In the genomic region with DNA sequence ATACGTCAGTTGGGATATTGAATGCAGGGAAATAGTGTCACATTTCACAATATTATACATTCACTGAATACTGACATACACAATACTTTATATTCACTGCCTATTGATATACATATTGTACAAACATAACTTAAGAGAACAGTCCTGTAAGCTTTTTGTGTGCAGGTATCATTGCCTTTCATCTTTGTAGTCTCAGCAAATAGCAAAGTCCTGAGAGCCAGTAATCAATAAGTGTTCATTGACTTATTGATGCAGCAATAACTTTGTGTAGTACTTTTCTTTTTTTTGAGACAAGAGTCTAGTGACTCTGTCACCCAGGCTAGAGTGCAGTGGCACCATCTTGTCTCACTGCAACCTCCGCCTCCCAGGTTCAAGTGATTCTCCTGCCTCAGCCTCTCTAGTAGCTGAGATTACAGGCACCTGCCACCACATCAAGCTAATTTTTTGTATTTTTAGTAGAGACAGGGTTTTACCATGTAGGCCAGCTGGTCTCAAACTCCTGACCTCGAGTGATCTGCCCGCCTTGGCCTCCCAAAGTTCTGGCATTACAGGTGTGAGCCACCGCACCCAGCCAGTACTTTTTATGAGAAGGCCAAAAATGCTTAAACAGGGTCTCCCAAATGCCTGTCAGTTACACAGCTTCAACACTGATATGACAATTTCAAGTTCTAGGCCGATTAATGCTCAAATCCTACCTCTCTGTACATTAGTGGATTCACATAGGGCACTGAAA, we compare ENCODE assay signal across 1 cellular context.
A peak's percentile ranks its signal among the peaks of the same experiment; 100 is the strongest.
TF ChIP-seq lines count a peak whose summit lies in the region.

No MANE protein-coding gene starts in this region.

TF ChIP-seq in HepG2, 621 proteins besides CTCF, POLR2A, EP300 and RAD21 (continued from another document and continues in another):
- TF ChIP-seq CBX5 (CRISPR knock-in tag; IDR thresholded peaks at IDR 0.05; ENCODE audit: borderline replicate concordance) (no peak), MAFF (IDR thresholded peaks at IDR 0.05; ENCODE audit: low read depth, low read length) (peak; percentile 64), ZEB1 (IDR thresholded peaks at IDR 0.05; ENCODE audit: insufficient replicate concordance, low read depth) (peak; percentile 68), HOXA3 (CRISPR knock-in tag; IDR thresholded peaks at IDR 0.05) (peak; percentile 48; the same call in 1 of the 2 replicates), RFX1 (IDR thresholded peaks at IDR 0.05) (no peak), THAP11 (CRISPR knock-in tag; IDR thresholded peaks at IDR 0.05) (peak; percentile 44; the same call in 1 of the 2 replicates), SPEN (CRISPR knock-in tag; IDR thresholded peaks at IDR 0.05; ENCODE audit: low read depth) (no peak), HNF4G (IDR thresholded peaks at IDR 0.05; ENCODE audit: borderline replicate concordance, low read depth, low read length) (peak; percentile 87), HNF4G (CRISPR knock-in tag; IDR thresholded peaks at IDR 0.05; ENCODE audit: borderline replicate concordance, low read depth) (no peak), NCOA2 (CRISPR knock-in tag; IDR thresholded peaks at IDR 0.05) (peak; percentile 67), ZMYM2 (CRISPR knock-in tag; IDR thresholded peaks at IDR 0.05) (peak; percentile 27; the same call in 1 of the 2 replicates), REPIN1 (CRISPR knock-in tag; IDR thresholded peaks at IDR 0.05; ENCODE audit: borderline replicate concordance, low read depth) (peak; percentile 56; the same call in 1 of the 2 replicates), ZNF703 (CRISPR knock-in tag; IDR thresholded peaks at IDR 0.05; ENCODE audit: borderline replicate concordance) (peak; percentile 71; the same call in 1 of the 2 replicates), FOXA3 (CRISPR knock-in tag; IDR thresholded peaks at IDR 0.05) (peak; percentile 83), AHDC1 (CRISPR knock-in tag; IDR thresholded peaks at IDR 0.05; ENCODE audit: borderline replicate concordance) (peak; percentile 78), TBL1XR1 (IDR thresholded peaks at IDR 0.05; ENCODE audit: borderline replicate concordance, low read length, partially characterized antibody) (peak; percentile 11), NONO (IDR thresholded peaks at IDR 0.05) (no peak), NONO (CRISPR knock-in tag; conservative IDR thresholded peaks at IDR 0.05) (0 out of 2 replicates have a peak, but pooled peaks have one; percentile 47), ZNF556 (CRISPR knock-in tag; IDR thresholded peaks at IDR 0.05; ENCODE audit: borderline replicate concordance) (peak; percentile 49; the same call in 1 of the 2 replicates), CREM (IDR thresholded peaks at IDR 0.05) (peak; percentile 80; the same call in 1 of the 2 replicates), CREM (CRISPR knock-in tag; IDR thresholded peaks at IDR 0.05) (no peak), ADNP (CRISPR knock-in tag; IDR thresholded peaks at IDR 0.05) (no peak), TCF7 (IDR thresholded peaks at IDR 0.05; ENCODE audit: low read depth) (peak; percentile 93), TRIM24 (CRISPR knock-in tag; IDR thresholded peaks at IDR 0.05) (0 out of 2 replicates have a peak, but pooled peaks have one; percentile 11), KAT2B (IDR thresholded peaks at IDR 0.05; ENCODE audit: borderline replicate concordance, low read depth, low read length) (peak; percentile 99), RAD51 (IDR thresholded peaks at IDR 0.05; ENCODE audit: borderline replicate concordance) (no peak)
- TF ChIP-seq, protein P1, sequence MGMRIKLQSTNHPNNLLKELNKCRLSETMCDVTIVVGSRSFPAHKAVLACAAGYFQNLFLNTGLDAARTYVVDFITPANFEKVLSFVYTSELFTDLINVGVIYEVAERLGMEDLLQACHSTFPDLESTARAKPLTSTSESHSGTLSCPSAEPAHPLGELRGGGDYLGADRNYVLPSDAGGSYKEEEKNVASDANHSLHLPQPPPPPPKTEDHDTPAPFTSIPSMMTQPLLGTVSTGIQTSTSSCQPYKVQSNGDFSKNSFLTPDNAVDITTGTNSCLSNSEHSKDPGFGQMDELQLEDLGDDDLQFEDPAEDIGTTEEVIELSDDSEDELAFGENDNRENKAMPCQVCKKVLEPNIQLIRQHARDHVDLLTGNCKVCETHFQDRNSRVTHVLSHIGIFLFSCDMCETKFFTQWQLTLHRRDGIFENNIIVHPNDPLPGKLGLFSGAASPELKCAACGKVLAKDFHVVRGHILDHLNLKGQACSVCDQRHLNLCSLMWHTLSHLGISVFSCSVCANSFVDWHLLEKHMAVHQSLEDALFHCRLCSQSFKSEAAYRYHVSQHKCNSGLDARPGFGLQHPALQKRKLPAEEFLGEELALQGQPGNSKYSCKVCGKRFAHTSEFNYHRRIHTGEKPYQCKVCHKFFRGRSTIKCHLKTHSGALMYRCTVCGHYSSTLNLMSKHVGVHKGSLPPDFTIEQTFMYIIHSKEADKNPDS (CRISPR knock-in tag; IDR thresholded peaks at IDR 0.05), result peak; percentile 44; the same call in 1 of the 2 replicates
- TF ChIP-seq, protein P2, sequence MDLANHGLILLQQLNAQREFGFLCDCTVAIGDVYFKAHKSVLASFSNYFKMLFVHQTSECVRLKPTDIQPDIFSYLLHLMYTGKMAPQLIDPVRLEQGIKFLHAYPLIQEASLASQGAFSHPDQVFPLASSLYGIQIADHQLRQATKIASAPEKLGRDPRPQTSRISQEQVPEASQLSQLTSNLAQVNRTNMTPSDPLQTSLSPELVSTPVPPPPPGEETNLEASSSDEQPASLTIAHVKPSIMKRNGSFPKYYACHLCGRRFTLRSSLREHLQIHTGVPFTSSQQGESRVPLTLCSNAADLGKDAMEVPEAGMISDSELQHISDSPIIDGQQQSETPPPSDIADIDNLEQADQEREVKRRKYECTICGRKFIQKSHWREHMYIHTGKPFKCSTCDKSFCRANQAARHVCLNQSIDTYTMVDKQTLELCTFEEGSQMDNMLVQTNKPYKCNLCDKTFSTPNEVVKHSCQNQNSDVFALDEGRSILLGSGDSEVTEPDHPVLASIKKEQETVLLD (CRISPR knock-in tag; IDR thresholded peaks at IDR 0.05; ENCODE audit: low read depth), result 0 out of 2 replicates have a peak, but pooled peaks have one; percentile 39
- TF ChIP-seq, protein P3, sequence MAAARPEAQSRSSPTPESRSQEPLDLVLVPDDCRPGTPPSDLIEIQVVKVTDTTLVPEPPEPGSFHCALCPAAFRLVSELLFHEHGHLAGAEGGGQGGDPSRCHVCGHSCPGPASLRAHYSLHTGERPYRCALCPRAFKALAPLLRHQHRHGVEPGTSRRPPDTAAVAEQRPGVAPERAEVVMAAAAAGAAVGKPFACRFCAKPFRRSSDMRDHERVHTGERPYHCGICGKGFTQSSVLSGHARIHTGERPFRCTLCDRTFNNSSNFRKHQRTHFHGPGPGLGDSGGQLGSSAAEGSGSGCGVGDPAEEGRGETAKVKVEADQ (CRISPR knock-in tag; IDR thresholded peaks at IDR 0.05; ENCODE audit: borderline replicate concordance), result 0 out of 2 replicates have a peak, but pooled peaks have one; percentile 26
- TF ChIP-seq, protein P4, sequence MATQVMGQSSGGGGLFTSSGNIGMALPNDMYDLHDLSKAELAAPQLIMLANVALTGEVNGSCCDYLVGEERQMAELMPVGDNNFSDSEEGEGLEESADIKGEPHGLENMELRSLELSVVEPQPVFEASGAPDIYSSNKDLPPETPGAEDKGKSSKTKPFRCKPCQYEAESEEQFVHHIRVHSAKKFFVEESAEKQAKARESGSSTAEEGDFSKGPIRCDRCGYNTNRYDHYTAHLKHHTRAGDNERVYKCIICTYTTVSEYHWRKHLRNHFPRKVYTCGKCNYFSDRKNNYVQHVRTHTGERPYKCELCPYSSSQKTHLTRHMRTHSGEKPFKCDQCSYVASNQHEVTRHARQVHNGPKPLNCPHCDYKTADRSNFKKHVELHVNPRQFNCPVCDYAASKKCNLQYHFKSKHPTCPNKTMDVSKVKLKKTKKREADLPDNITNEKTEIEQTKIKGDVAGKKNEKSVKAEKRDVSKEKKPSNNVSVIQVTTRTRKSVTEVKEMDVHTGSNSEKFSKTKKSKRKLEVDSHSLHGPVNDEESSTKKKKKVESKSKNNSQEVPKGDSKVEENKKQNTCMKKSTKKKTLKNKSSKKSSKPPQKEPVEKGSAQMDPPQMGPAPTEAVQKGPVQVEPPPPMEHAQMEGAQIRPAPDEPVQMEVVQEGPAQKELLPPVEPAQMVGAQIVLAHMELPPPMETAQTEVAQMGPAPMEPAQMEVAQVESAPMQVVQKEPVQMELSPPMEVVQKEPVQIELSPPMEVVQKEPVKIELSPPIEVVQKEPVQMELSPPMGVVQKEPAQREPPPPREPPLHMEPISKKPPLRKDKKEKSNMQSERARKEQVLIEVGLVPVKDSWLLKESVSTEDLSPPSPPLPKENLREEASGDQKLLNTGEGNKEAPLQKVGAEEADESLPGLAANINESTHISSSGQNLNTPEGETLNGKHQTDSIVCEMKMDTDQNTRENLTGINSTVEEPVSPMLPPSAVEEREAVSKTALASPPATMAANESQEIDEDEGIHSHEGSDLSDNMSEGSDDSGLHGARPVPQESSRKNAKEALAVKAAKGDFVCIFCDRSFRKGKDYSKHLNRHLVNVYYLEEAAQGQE (IDR thresholded peaks at IDR 0.05; ENCODE audit: borderline replicate concordance in 1 of 2, low read depth in 1 of 2, low read length in 2 of 2), result no peak
- TF ChIP-seq, protein P5, sequence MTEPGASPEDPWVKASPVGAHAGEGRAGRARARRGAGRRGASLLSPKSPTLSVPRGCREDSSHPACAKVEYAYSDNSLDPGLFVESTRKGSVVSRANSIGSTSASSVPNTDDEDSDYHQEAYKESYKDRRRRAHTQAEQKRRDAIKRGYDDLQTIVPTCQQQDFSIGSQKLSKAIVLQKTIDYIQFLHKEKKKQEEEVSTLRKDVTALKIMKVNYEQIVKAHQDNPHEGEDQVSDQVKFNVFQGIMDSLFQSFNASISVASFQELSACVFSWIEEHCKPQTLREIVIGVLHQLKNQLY (CRISPR knock-in tag; IDR thresholded peaks at IDR 0.05), result 0 out of 2 replicates have a peak, but pooled peaks have one; percentile 53
- TF ChIP-seq, protein P6, sequence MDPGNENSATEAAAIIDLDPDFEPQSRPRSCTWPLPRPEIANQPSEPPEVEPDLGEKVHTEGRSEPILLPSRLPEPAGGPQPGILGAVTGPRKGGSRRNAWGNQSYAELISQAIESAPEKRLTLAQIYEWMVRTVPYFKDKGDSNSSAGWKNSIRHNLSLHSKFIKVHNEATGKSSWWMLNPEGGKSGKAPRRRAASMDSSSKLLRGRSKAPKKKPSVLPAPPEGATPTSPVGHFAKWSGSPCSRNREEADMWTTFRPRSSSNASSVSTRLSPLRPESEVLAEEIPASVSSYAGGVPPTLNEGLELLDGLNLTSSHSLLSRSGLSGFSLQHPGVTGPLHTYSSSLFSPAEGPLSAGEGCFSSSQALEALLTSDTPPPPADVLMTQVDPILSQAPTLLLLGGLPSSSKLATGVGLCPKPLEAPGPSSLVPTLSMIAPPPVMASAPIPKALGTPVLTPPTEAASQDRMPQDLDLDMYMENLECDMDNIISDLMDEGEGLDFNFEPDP (CRISPR knock-in tag; conservative IDR thresholded peaks at IDR 0.05), result 0 out of 2 replicates have a peak, but pooled peaks have one; percentile 54
- TF ChIP-seq, protein P7, sequence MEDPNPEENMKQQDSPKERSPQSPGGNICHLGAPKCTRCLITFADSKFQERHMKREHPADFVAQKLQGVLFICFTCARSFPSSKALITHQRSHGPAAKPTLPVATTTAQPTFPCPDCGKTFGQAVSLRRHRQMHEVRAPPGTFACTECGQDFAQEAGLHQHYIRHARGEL (CRISPR knock-in tag; IDR thresholded peaks at IDR 0.05), result no peak
- TF ChIP-seq, protein P8, sequence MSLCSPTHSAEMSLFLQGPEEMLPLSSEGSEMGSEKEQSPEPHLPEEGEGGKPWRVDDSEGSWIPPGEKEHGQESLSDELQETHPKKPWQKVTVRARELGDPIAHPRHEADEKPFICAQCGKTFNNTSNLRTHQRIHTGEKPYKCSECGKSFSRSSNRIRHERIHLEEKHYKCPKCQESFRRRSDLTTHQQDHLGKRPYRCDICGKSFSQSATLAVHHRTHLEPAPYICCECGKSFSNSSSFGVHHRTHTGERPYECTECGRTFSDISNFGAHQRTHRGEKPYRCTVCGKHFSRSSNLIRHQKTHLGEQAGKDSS (CRISPR knock-in tag; IDR thresholded peaks at IDR 0.05; ENCODE audit: borderline replicate concordance, low read depth), result no peak
- TF ChIP-seq, protein P9, sequence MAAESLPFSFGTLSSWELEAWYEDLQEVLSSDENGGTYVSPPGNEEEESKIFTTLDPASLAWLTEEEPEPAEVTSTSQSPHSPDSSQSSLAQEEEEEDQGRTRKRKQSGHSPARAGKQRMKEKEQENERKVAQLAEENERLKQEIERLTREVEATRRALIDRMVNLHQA (CRISPR knock-in tag; IDR thresholded peaks at IDR 0.05), result 0 out of 2 replicates have a peak, but pooled peaks have one; percentile 14
